ENCODE assay signal across 23 cellular contexts in the genomic region with DNA sequence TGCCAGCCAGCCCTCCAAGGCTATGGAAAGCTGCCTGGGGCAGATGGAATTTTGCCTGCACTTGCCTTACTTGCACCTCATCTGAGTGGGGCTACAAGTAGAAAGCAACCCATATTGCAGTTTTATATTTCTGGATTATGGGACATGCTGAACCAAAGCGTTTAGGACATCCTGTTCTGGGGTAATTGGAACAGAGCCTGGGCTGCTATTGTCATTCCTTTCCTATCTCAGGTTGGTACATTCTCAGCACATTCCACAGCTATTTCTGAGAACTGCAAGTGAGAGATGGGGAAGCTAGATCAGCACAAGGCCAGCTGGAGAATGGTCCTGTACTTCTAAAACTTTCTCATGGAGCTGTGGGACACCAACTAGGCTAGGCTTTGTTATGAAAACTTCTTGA.
DNase-seq lines count a peak whose midpoint lies in the region; ATAC-seq and TF ChIP-seq lines count a peak whose summit lies in the region.
"Had no signal": no experiment of that assay in that cellular context is flagged by ENCODE, and none has a peak within 500 bp of the region (broad histone marks: within the 10 kb centered on the region; RNA-seq: fewer than 3 reads in every experiment).

No MANE protein-coding gene starts in this region.

- H3K27me3 Mint-ChIP-seq in GM23338 (ENCODE audit: insufficient read depth, low read depth, poor library complexity) = no peaks in the 10 kb centered on the region
- H3K27me3 Mint-ChIP-seq: activated CD4-positive, alpha-beta T cell treated with anti-CD3 and anti-CD28 coated beads, Interleukin-2, amount 10 ng/mL, durations not matched to agents 7 days and 5 days; activated CD8-positive, alpha-beta memory T cell treated with anti-CD3 and anti-CD28 coated beads, Interleukin-2, amount 10 ng/mL, durations not matched to agents 7 days and 5 days had no signal

- DNase-seq in GM23338 (ENCODE audit: low spot score) (peak; percentile 4), amniotic epithelial cell (ENCODE audit: low read depth) (peak; percentile 56), retinal pigment epithelial cell (ENCODE audit: low read depth) (peak; percentile 9), NCI-H2107 treated with DMSO at 0.1 percent for 48 hours (lab: John Stamatoyannopoulos, UW; ENCODE audit: unreplicated experiment) (no peak), PC-9 (no peak)
- DNase-seq: activated CD4-positive, alpha-beta T cell treated with anti-CD3 and anti-CD28 coated beads, Interleukin-2, amount 10 ng/mL, durations not matched to agents 7 days and 5 days; activated CD8-positive, alpha-beta memory T cell treated with anti-CD3 and anti-CD28 coated beads, Interleukin-2, amount 10 ng/mL, durations not matched to agents 7 days and 5 days; activated naive CD4-positive, alpha-beta T cell treated with anti-CD3 and anti-CD28 coated beads, Interleukin-2, amount 50 U/mL, for 16 hours; BE2C; cerebellar nuclear complex; DMS153; H7; Karpas-422; NCI-H1694 treated with DMSO at 0.1 percent for 48 hours; sigmoid colon; stimulated activated CD8-positive, alpha-beta memory T cell treated with anti-CD3 and anti-CD28 coated beads, Interleukin-4, amount 100 ng/mL, for 48 hours; WERI-Rb-1 had no signal

- ATAC-seq in GM23338 = no peak
- peak; percentile 41 for ATAC-seq in gastroesophageal sphincter
- no peak for ATAC-seq in GM18517 (IDR thresholded peaks at IDR 0.05; ENCODE audit: unreplicated experiment)
- ATAC-seq in GM21786 (IDR thresholded peaks at IDR 0.05; ENCODE audit: unreplicated experiment) = no peak
- ATAC-seq: activated CD8-positive, alpha-beta memory T cell treated with anti-CD3 and anti-CD28 coated beads, Interleukin-2, amount 10 ng/mL, durations not matched to agents 7 days and 5 days had no signal

- H3K79me2 ChIP-seq in GM23338 (replicated peaks; ENCODE audit: insufficient read depth) (no peaks in the 10 kb centered on the region), PC-9 (ENCODE audit: low read depth) (no peaks in the 10 kb centered on the region)
- H3K79me2 ChIP-seq: parathyroid adenoma had no signal

- H3K4me1 ChIP-seq in GM23338 (ENCODE audit: insufficient read depth) (no peaks in the 10 kb centered on the region), gastroesophageal sphincter (no peaks in the 10 kb centered on the region), PC-9 (replicated peaks; ENCODE audit: insufficient read depth) (no peaks in the 10 kb centered on the region)
- H3K4me1 ChIP-seq: ascending aorta, BE2C, parathyroid adenoma, sigmoid colon had no signal

- H3K9me2 ChIP-seq in GM23338 (ENCODE audit: insufficient read depth) (peaks cover 14% of the 10 kb centered on the region; the same call in 1 of the 2 replicates), PC-9 (ENCODE audit: insufficient read depth) (no peaks in the 10 kb centered on the region)

- TF ChIP-seq CTCF in GM23338 (conservative IDR thresholded peaks at IDR 0.05; ENCODE audit: low read depth in 2 of 2) = no peak
- TF ChIP-seq CTCF in gastroesophageal sphincter (IDR thresholded peaks at IDR 0.05) = no peak
- TF ChIP-seq CTCF in retinal pigment epithelial cell (conservative IDR thresholded peaks at IDR 0.05; ENCODE audit: low read depth, low read length) = no peak
- no peak for TF ChIP-seq CTCF in PC-9 (conservative IDR thresholded peaks at IDR 0.05)

- no peak overlapping the region for H3K4me3 Mint-ChIP-seq in GM23338
- H3K4me3 Mint-ChIP-seq: activated CD4-positive, alpha-beta T cell treated with anti-CD3 and anti-CD28 coated beads, Interleukin-2, amount 10 ng/mL, durations not matched to agents 7 days and 5 days; activated CD8-positive, alpha-beta memory T cell treated with anti-CD3 and anti-CD28 coated beads, Interleukin-2, amount 10 ng/mL, durations not matched to agents 7 days and 5 days; T-helper 2 cell treated with Interferon-gamma antibody and Interleukin-4, amounts not matched to agents 5 μg/mL and 100 μg/mL, for 36 hours had no signal

- no peak overlapping the region for H3K4me3 ChIP-seq in GM23338
- no peak overlapping the region for H3K4me3 ChIP-seq in gastroesophageal sphincter
- no peak overlapping the region for H3K4me3 ChIP-seq in retinal pigment epithelial cell (ENCODE audit: low read length)
- H3K4me3 ChIP-seq in PC-9 = no peak overlapping the region
- H3K4me3 ChIP-seq: ascending aorta, sigmoid colon had no signal

- H3K27me3 ChIP-seq in GM23338 (ENCODE audit: insufficient read depth) (no peaks in the 10 kb centered on the region), gastroesophageal sphincter (no peaks in the 10 kb centered on the region), PC-9 (ENCODE audit: insufficient read depth, low read depth) (no peaks in the 10 kb centered on the region)
- H3K27me3 ChIP-seq: ascending aorta, BE2C, sigmoid colon had no signal

- H3K27ac ChIP-seq in GM23338 (ENCODE audit: low read depth) = no peak overlapping the region
- H3K27ac ChIP-seq in gastroesophageal sphincter = no peak overlapping the region
- H3K27ac ChIP-seq in PC-9 = no peak overlapping the region
- H3K27ac ChIP-seq: parathyroid adenoma, sigmoid colon, WERI-Rb-1 had no signal

- BruUV-seq in PC-9 (replicated peaks; lab: Mats Ljungman, UMichigan) = no TSS peak

- H3K4me1 Mint-ChIP-seq in GM23338 = no peaks in the 10 kb centered on the region; the same call in 2 of the 3 replicates
- H3K4me1 Mint-ChIP-seq: activated CD4-positive, alpha-beta T cell treated with anti-CD3 and anti-CD28 coated beads, Interleukin-2, amount 10 ng/mL, durations not matched to agents 7 days and 5 days; activated CD8-positive, alpha-beta memory T cell treated with anti-CD3 and anti-CD28 coated beads, Interleukin-2, amount 10 ng/mL, durations not matched to agents 7 days and 5 days had no signal

- TF ChIP-seq POLR2A in gastroesophageal sphincter (IDR thresholded peaks at IDR 0.05) = no peak

- intact Hi-C loops in PC-9 (cut with micrococcal nuclease; ENCODE audit: unreplicated experiment) = no loop called here

- H3K36me3 ChIP-seq in GM23338 (ENCODE audit: insufficient read depth) = no peaks in the 10 kb centered on the region
- H3K36me3 ChIP-seq in gastroesophageal sphincter = no peaks in the 10 kb centered on the region
- H3K36me3 ChIP-seq in PC-9 (ENCODE audit: low read depth) = no peaks in the 10 kb centered on the region
- H3K36me3 ChIP-seq: ascending aorta, BE2C, sigmoid colon, WERI-Rb-1 had no signal

- H2AFZ ChIP-seq in GM23338 (peak overlapping the region; percentile 28; the same call in 1 of the 2 replicates), PC-9 (no peak overlapping the region)
- H2AFZ ChIP-seq: parathyroid adenoma had no signal

- H3K4me2 ChIP-seq in GM23338 (no peak overlapping the region), PC-9 (no peak overlapping the region)

- CTCF ChIA-PET in PC-9 (lab: Charles Lee) = no interaction called here

- TF ChIP-seq EP300 in gastroesophageal sphincter (IDR thresholded peaks at IDR 0.05) = no peak

- H3K36me3 Mint-ChIP-seq in GM23338 (ENCODE audit: low read depth) = no peaks in the 10 kb centered on the region
- H3K36me3 Mint-ChIP-seq: activated CD8-positive, alpha-beta memory T cell treated with anti-CD3 and anti-CD28 coated beads, Interleukin-2, amount 10 ng/mL, durations not matched to agents 7 days and 5 days had no signal

- no peaks in the 10 kb centered on the region for H4K20me1 ChIP-seq in GM23338 (replicated peaks; ENCODE audit: insufficient read depth)
- H4K20me1 ChIP-seq in PC-9 (ENCODE audit: insufficient read depth) = no peaks in the 10 kb centered on the region

- POLR2A ChIA-PET in PC-9 (lab: Charles Lee; ENCODE audit: unreplicated experiment) = no interaction called here

- H3F3A ChIP-seq in GM23338 (replicated peaks; ENCODE audit: low read depth) (no peaks in the 10 kb centered on the region), PC-9 (ENCODE audit: insufficient read depth, low read depth) (no peaks in the 10 kb centered on the region)

- H3K9me3 ChIP-seq in gastroesophageal sphincter (no peaks in the 10 kb centered on the region), PC-9 (ENCODE audit: insufficient read depth, low read depth) (no peaks in the 10 kb centered on the region)
- H3K9me3 ChIP-seq: ascending aorta, BE2C, sigmoid colon had no signal

- no peaks in the 10 kb centered on the region; the same call in 1 of the 3 replicates for H3K9me3 Mint-ChIP-seq in GM23338

- H3K27ac Mint-ChIP-seq in GM23338 = no peak overlapping the region
- H3K27ac Mint-ChIP-seq: activated CD4-positive, alpha-beta T cell treated with anti-CD3 and anti-CD28 coated beads, Interleukin-2, amount 10 ng/mL, durations not matched to agents 7 days and 5 days; activated CD8-positive, alpha-beta memory T cell treated with anti-CD3 and anti-CD28 coated beads, Interleukin-2, amount 10 ng/mL, durations not matched to agents 7 days and 5 days; T-helper 2 cell treated with Interferon-gamma antibody and Interleukin-4, amounts not matched to agents 5 μg/mL and 100 μg/mL, for 36 hours had no signal

- whole genome bisulfite sequencing in gastroesophageal sphincter (ENCODE audit: low coverage in 1 of 2), 2 donors = 43% methylated on average over 1 of the region's 1 CpG; no CpG with 5 or more reads in 1 of the 2 donors

TF ChIP-seq in GM23338, 12 proteins besides CTCF, POLR2A, EP300 and RAD21 (continues in another document):
- TF ChIP-seq, protein P1, sequence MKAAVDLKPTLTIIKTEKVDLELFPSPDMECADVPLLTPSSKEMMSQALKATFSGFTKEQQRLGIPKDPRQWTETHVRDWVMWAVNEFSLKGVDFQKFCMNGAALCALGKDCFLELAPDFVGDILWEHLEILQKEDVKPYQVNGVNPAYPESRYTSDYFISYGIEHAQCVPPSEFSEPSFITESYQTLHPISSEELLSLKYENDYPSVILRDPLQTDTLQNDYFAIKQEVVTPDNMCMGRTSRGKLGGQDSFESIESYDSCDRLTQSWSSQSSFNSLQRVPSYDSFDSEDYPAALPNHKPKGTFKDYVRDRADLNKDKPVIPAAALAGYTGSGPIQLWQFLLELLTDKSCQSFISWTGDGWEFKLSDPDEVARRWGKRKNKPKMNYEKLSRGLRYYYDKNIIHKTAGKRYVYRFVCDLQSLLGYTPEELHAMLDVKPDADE (IDR thresholded peaks at IDR 0.05) = no peak

Comparison
In these comparisons a context has a peak if more than half of its experiments do, and no peak if none do; other contexts are left out.
1. DNase-seq: peak in GM23338 (single experiment), amniotic epithelial cell (single experiment) and retinal pigment epithelial cell (single experiment); none in NCI-H2107 treated with DMSO at 0.1 percent for 48 hours (single experiment) and PC-9 (0 of 2).